1 cellular context compared by ENCODE assay signal in genomic region chr1:211258756-211259595, GRCh38.
TF ChIP-seq lines count a peak whose summit lies in the region.

RCOR3 (plus strand) TSS chr1:211259366; CDS start chr1:211259561, 195 bp downstream.

TF ChIP-seq in HepG2, 621 proteins besides CTCF, POLR2A, EP300 and RAD21 (continued from another document and continues in another):
- TF ChIP-seq RERE (CRISPR knock-in tag; IDR thresholded peaks at IDR 0.05; ENCODE audit: low read depth) = peak; percentile 54; the same call in 1 of the 2 replicates
- TF ChIP-seq ZNF326 (CRISPR knock-in tag; IDR thresholded peaks at IDR 0.05; ENCODE audit: borderline replicate concordance) = no peak
- TF ChIP-seq PHF5A (CRISPR knock-in tag; IDR thresholded peaks at IDR 0.05; ENCODE audit: low read depth, unreplicated experiment) = peak; percentile 49
- TF ChIP-seq SNRNP70 (IDR thresholded peaks at IDR 0.05; ENCODE audit: low read depth, low read length) = no peak
- TF ChIP-seq AHDC1 (CRISPR knock-in tag; IDR thresholded peaks at IDR 0.05; ENCODE audit: borderline replicate concordance) = peak; percentile 58; the same call in 1 of the 2 replicates
- no peak for TF ChIP-seq BATF2 (CRISPR knock-in tag; IDR thresholded peaks at IDR 0.05)
- peak; percentile 9; the same call in 1 of the 2 replicates for TF ChIP-seq JUND (CRISPR knock-in tag; IDR thresholded peaks at IDR 0.05)
- TF ChIP-seq TEAD2 (CRISPR knock-in tag; IDR thresholded peaks at IDR 0.05) = no peak
- peak; percentile 90 for TF ChIP-seq TFDP2 (CRISPR knock-in tag; IDR thresholded peaks at IDR 0.05)
- no peak for TF ChIP-seq ZNF780A (CRISPR knock-in tag; IDR thresholded peaks at IDR 0.05)
- TF ChIP-seq ZSCAN22 (CRISPR knock-in tag; IDR thresholded peaks at IDR 0.05) = no peak
- 0 out of 2 replicates have a peak, but pooled peaks have one; percentile 43 for TF ChIP-seq TERF1 (CRISPR knock-in tag; IDR thresholded peaks at IDR 0.05)
- peak; percentile 93 for TF ChIP-seq ZFY (CRISPR knock-in tag; IDR thresholded peaks at IDR 0.05)
- peak; percentile 74; the same call in 1 of the 2 replicates for TF ChIP-seq ZBTB39 (CRISPR knock-in tag; IDR thresholded peaks at IDR 0.05)
- TF ChIP-seq ZBTB4 (CRISPR knock-in tag; IDR thresholded peaks at IDR 0.05; ENCODE audit: borderline replicate concordance) = no peak
- no peak for TF ChIP-seq ETS1 (CRISPR knock-in tag; IDR thresholded peaks at IDR 0.05)
- TF ChIP-seq FOXM1 (CRISPR knock-in tag; IDR thresholded peaks at IDR 0.05) = no peak
- no peak for TF ChIP-seq HDAC6 (IDR thresholded peaks at IDR 0.05; ENCODE audit: low read depth, low read length)
- no peak for TF ChIP-seq ZMAT5 (CRISPR knock-in tag; IDR thresholded peaks at IDR 0.05; ENCODE audit: borderline replicate concordance, low read depth)
- peak; percentile 89; the same call in 1 of the 2 replicates for TF ChIP-seq FIP1L1 (IDR thresholded peaks at IDR 0.05; ENCODE audit: borderline replicate concordance, insufficient read depth, low read depth, low read length)
- no peak for TF ChIP-seq PAF1 (CRISPR knock-in tag; IDR thresholded peaks at IDR 0.05)
- no peak for TF ChIP-seq GABPA (IDR thresholded peaks at IDR 0.05; ENCODE audit: low read depth, low read length)
- peak; percentile 45 for TF ChIP-seq GABPA (CRISPR knock-in tag; IDR thresholded peaks at IDR 0.05; ENCODE audit: low read depth)
- TF ChIP-seq ZNF512 (CRISPR knock-in tag; IDR thresholded peaks at IDR 0.05) = no peak
- no peak for TF ChIP-seq ZNF263 (CRISPR knock-in tag; IDR thresholded peaks at IDR 0.05)
- no peak for TF ChIP-seq PBX3 (CRISPR knock-in tag; IDR thresholded peaks at IDR 0.05; ENCODE audit: borderline replicate concordance)
